Comparison of ENCODE assay signal across 8 cellular contexts in genomic region chr20:461254-462198, GRCh38. TPM values are rescaled to one million over a fixed set of nuclear protein-coding genes. Genes with fewer than 3 reads are reported as not detected.
DNase-seq lines count a peak whose midpoint lies in the region; ATAC-seq and TF ChIP-seq lines count a peak whose summit lies in the region.

No MANE protein-coding gene starts in this region.

- H3K4me3 ChIP-seq in CD8-positive, alpha-beta T cell (ENCODE audit: low read depth, low read length) = peak overlapping the region; percentile 74
- peak overlapping the region; percentile 95 for H3K4me3 ChIP-seq in RWPE2 (ENCODE audit: severe bottlenecking)
- peak overlapping the region; percentile 79 for H3K4me3 ChIP-seq in left ventricle myocardium inferior
- peak overlapping the region; percentile 80 for H3K4me3 ChIP-seq in retinal pigment epithelial cell (ENCODE audit: low read length)

- peak in 6 of 7 experiments; percentile 25 to 58 (median 42) for DNase-seq in CD8-positive, alpha-beta T cell
- DNase-seq in RWPE2 (ENCODE audit: low spot score) (no peak), left ventricle myocardium inferior (peak; percentile 48), retinal pigment epithelial cell (ENCODE audit: low read depth) (no peak), NCI-H187 treated with DMSO at 0.1 percent for 48 hours (lab: John Stamatoyannopoulos, UW) (no peak)
- peak; percentile 66 for DNase-seq in activated naive CD8-positive, alpha-beta T cell treated with anti-CD3 and anti-CD28 coated beads for 36 hours

- H3K27me3 Mint-ChIP-seq in CD8-positive, alpha-beta T cell (ENCODE audit: low read depth) = no peaks in the 10 kb centered on the region
- H3K27me3 Mint-ChIP-seq in activated naive CD8-positive, alpha-beta T cell treated with anti-CD3 and anti-CD28 coated beads for 36 hours = no peaks in the 10 kb centered on the region

- H3K9me3 Mint-ChIP-seq in CD8-positive, alpha-beta T cell = no peaks in the 10 kb centered on the region
- H3K9me3 Mint-ChIP-seq in activated naive CD8-positive, alpha-beta T cell treated with anti-CD3 and anti-CD28 coated beads for 36 hours = no peaks in the 10 kb centered on the region

- POLR2A ChIA-PET in CD8-positive, alpha-beta T cell (lab: Charles Lee) = interaction anchor here (0.8 to 1.7 kb wide), 7 partner anchors 17 to 83 kb away, joined by 3 to 11 read pairs (median 3); partner anchors contain the start of gene CSNK2A1

- H3K36me3 ChIP-seq in CD8-positive, alpha-beta T cell (ENCODE audit: insufficient read depth, low read length) = no peaks in the 10 kb centered on the region
- H3K36me3 ChIP-seq in RWPE2 (ENCODE audit: low read depth) = peaks cover 29% of the 10 kb centered on the region
- no peaks in the 10 kb centered on the region for H3K36me3 ChIP-seq in left ventricle myocardium inferior

- intact Hi-C loops in CD8-positive, alpha-beta T cell (cut with DNase I, micrococcal nuclease) = loop anchor here (1.0 to 5.0 kb wide), 7 partner anchors 18 to 109 kb away; partner anchors contain the start of gene RBCK1 (in 1 of the 2)
- intact Hi-C loops in left ventricle myocardium inferior (cut with micrococcal nuclease) = no loop called here

- peaks cover 30% of the 10 kb centered on the region for H3K4me1 ChIP-seq in CD8-positive, alpha-beta T cell (ENCODE audit: insufficient read depth, low read length)
- H3K4me1 ChIP-seq in RWPE2 (ENCODE audit: insufficient read depth, poor library complexity, severe bottlenecking) = peaks cover 10% of the 10 kb centered on the region
- H3K4me1 ChIP-seq in left ventricle myocardium inferior = peaks cover 56% of the 10 kb centered on the region

- TF ChIP-seq CTCF in CD8-positive, alpha-beta T cell (IDR thresholded peaks at IDR 0.05) = no peak
- TF ChIP-seq CTCF in RWPE2 (IDR thresholded peaks at IDR 0.05; ENCODE audit: poor library complexity, severe bottlenecking) (no peak), left ventricle myocardium inferior (IDR thresholded peaks at IDR 0.05; ENCODE audit: borderline replicate concordance) (no peak), retinal pigment epithelial cell (conservative IDR thresholded peaks at IDR 0.05; ENCODE audit: low read depth, low read length) (no peak)

- peaks cover 11% of the 10 kb centered on the region for H3K36me3 Mint-ChIP-seq in CD8-positive, alpha-beta T cell
- H3K36me3 Mint-ChIP-seq in activated naive CD8-positive, alpha-beta T cell treated with anti-CD3 and anti-CD28 coated beads for 36 hours = peaks cover 9% of the 10 kb centered on the region

- H3K27ac Mint-ChIP-seq in CD8-positive, alpha-beta T cell = peak overlapping the region; percentile 96
- peak overlapping the region; percentile 87 for H3K27ac Mint-ChIP-seq in activated naive CD8-positive, alpha-beta T cell treated with anti-CD3 and anti-CD28 coated beads for 36 hours

- H3K9me3 ChIP-seq in CD8-positive, alpha-beta T cell (ENCODE audit: low read length) = no peaks in the 10 kb centered on the region
- H3K9me3 ChIP-seq in RWPE2 (ENCODE audit: severe bottlenecking) (no peaks in the 10 kb centered on the region), left ventricle myocardium inferior (replicated peaks) (no peaks in the 10 kb centered on the region)

- peak overlapping the region; percentile 99 for H3K4me3 Mint-ChIP-seq in CD8-positive, alpha-beta T cell
- peak overlapping the region; percentile 94 for H3K4me3 Mint-ChIP-seq in activated naive CD8-positive, alpha-beta T cell treated with anti-CD3 and anti-CD28 coated beads for 36 hours

- peaks cover 48% of the 10 kb centered on the region for H3K4me1 Mint-ChIP-seq in CD8-positive, alpha-beta T cell (ENCODE audit: low read depth)
- peaks cover 41% of the 10 kb centered on the region for H3K4me1 Mint-ChIP-seq in activated naive CD8-positive, alpha-beta T cell treated with anti-CD3 and anti-CD28 coated beads for 36 hours

- CTCF ChIA-PET in CD8-positive, alpha-beta T cell (lab: Charles Lee) = interaction anchor here (1.3 to 2.7 kb wide), 4 partner anchors 18 to 84 kb away, joined by 3 to 11 read pairs (median 4); no protein-coding TSS in a partner anchor

- H3K27ac ChIP-seq in CD8-positive, alpha-beta T cell (ENCODE audit: low read depth, low read length) = peak overlapping the region; percentile 67
- H3K27ac ChIP-seq in RWPE2 (ENCODE audit: poor library complexity, severe bottlenecking) = peak overlapping the region; percentile 56
- H3K27ac ChIP-seq in left ventricle myocardium inferior (replicated peaks) = peak overlapping the region; percentile 95

- H3K27me3 ChIP-seq in CD8-positive, alpha-beta T cell (ENCODE audit: insufficient read depth, low read length) = no peaks in the 10 kb centered on the region
- H3K27me3 ChIP-seq in RWPE2 (ENCODE audit: insufficient read depth, poor library complexity, severe bottlenecking) (no peaks in the 10 kb centered on the region), left ventricle myocardium inferior (ENCODE audit: low read depth) (no peaks in the 10 kb centered on the region)

- peak; percentile 30 for ATAC-seq in CD8-positive, alpha-beta T cell
- ATAC-seq in GM19372 (IDR thresholded peaks at IDR 0.05; ENCODE audit: low read depth, unreplicated experiment) (peak; percentile 30), HG03460 (IDR thresholded peaks at IDR 0.05; ENCODE audit: unreplicated experiment) (peak; percentile 21), RWPE2 (ENCODE audit: low read depth) (peak; percentile 64)

RNA-seq across cellular contexts. Expression of gene TBC1D20, which starts 0.8 kb away (rescaled TPM):
- total RNA-seq in CD8-positive, alpha-beta T cell = 10 to 100 TPM; 18.5 to 20.3 TPM
- 10 to 100 TPM; 18.4 to 18.6 TPM for total RNA-seq in activated naive CD8-positive, alpha-beta T cell treated with anti-CD3 and anti-CD28 coated beads for 36 hours
- total RNA-seq in left ventricle myocardium inferior = 23.0 TPM

RNA-seq across cellular contexts. Expression of gene RBCK1, which starts 53.4 kb away (rescaled TPM):
- 10 to 100 TPM; 46.2 to 51.7 TPM for total RNA-seq in CD8-positive, alpha-beta T cell
- 100 to 1,000 TPM; 113 to 115 TPM for total RNA-seq in activated naive CD8-positive, alpha-beta T cell treated with anti-CD3 and anti-CD28 coated beads for 36 hours
- 49.7 TPM for total RNA-seq in left ventricle myocardium inferior

Comparison
In these comparisons a context has a peak if more than half of its experiments do, and no peak if none do; other contexts are left out.
1. DNase-seq: peak in CD8-positive, alpha-beta T cell (6 of 7), activated naive CD8-positive, alpha-beta T cell treated with anti-CD3 and anti-CD28 coated beads for 36 hours (single experiment) and left ventricle myocardium inferior (single experiment); none in RWPE2 (single experiment), retinal pigment epithelial cell (single experiment) and NCI-H187 treated with DMSO at 0.1 percent for 48 hours (single experiment).
2. Peak in every context shown above with its lines, with median percentiles within 50 percentile points of each other: ATAC-seq, H3K27ac ChIP-seq and H3K4me3 ChIP-seq.